In the genomic region with DNA sequence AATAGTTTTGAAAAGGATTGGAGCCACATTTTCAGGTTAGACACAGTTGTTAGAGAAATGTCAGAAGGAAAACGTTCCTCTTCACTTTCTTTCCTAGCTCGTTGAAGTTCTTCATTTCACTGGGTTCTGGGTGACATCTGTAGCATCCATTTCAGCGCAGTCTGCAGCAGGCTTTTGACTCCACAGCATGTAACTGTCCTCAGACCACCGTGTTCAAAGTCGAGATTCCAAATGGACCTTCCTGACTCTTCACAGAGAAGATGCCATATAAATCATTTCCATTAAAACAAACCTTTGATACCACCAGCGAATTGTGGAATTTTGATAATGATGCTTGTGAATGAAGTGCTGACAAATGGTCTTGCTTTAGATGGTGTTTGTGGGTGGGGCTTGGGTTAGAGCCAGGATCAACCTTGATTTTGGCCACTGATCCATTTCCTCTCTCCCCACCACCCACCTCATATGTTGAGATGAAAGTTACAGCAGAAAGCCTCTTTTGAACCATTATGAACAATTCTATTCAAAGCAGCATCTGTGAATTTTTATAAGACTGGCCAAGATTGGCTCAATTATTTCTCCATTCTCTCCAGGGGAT, we compare ENCODE assay signal across 3 cellular contexts.
TF ChIP-seq lines count a peak whose summit lies in the region.

No MANE protein-coding gene starts in this region.

TF ChIP-seq in SK-N-SH, 30 proteins besides CTCF, POLR2A, EP300 and RAD21 (continues in another document):
- TF ChIP-seq, protein P1, sequence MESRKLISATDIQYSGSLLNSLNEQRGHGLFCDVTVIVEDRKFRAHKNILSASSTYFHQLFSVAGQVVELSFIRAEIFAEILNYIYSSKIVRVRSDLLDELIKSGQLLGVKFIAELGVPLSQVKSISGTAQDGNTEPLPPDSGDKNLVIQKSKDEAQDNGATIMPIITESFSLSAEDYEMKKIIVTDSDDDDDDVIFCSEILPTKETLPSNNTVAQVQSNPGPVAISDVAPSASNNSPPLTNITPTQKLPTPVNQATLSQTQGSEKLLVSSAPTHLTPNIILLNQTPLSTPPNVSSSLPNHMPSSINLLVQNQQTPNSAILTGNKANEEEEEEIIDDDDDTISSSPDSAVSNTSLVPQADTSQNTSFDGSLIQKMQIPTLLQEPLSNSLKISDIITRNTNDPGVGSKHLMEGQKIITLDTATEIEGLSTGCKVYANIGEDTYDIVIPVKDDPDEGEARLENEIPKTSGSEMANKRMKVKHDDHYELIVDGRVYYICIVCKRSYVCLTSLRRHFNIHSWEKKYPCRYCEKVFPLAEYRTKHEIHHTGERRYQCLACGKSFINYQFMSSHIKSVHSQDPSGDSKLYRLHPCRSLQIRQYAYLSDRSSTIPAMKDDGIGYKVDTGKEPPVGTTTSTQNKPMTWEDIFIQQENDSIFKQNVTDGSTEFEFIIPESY (IDR thresholded peaks at IDR 0.05; ENCODE audit: borderline replicate concordance, low read depth): no peak
- no peak for TF ChIP-seq GATA2 (CRISPR knock-in tag; IDR thresholded peaks at IDR 0.05)
- TF ChIP-seq, protein P2, sequence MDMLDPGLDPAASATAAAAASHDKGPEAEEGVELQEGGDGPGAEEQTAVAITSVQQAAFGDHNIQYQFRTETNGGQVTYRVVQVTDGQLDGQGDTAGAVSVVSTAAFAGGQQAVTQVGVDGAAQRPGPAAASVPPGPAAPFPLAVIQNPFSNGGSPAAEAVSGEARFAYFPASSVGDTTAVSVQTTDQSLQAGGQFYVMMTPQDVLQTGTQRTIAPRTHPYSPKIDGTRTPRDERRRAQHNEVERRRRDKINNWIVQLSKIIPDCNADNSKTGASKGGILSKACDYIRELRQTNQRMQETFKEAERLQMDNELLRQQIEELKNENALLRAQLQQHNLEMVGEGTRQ (IDR thresholded peaks at IDR 0.05; ENCODE audit: borderline replicate concordance, low read depth, low read length): no peak
- TF ChIP-seq FOSL2 (IDR thresholded peaks at IDR 0.05; ENCODE audit: borderline replicate concordance, low read depth): no peak
- TF ChIP-seq, protein P3, sequence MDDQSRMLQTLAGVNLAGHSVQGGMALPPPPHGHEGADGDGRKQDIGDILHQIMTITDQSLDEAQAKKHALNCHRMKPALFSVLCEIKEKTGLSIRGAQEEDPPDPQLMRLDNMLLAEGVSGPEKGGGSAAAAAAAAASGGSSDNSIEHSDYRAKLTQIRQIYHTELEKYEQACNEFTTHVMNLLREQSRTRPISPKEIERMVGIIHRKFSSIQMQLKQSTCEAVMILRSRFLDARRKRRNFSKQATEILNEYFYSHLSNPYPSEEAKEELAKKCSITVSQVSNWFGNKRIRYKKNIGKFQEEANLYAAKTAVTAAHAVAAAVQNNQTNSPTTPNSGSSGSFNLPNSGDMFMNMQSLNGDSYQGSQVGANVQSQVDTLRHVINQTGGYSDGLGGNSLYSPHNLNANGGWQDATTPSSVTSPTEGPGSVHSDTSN (IDR thresholded peaks at IDR 0.05): no peak
- TF ChIP-seq, protein P4, sequence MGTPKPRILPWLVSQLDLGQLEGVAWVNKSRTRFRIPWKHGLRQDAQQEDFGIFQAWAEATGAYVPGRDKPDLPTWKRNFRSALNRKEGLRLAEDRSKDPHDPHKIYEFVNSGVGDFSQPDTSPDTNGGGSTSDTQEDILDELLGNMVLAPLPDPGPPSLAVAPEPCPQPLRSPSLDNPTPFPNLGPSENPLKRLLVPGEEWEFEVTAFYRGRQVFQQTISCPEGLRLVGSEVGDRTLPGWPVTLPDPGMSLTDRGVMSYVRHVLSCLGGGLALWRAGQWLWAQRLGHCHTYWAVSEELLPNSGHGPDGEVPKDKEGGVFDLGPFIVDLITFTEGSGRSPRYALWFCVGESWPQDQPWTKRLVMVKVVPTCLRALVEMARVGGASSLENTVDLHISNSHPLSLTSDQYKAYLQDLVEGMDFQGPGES (IDR thresholded peaks at IDR 0.05; ENCODE audit: low read depth, low read length): no peak
- no peak for TF ChIP-seq POLR2AphosphoS5 (IDR thresholded peaks at IDR 0.05; ENCODE audit: low read depth, low read length)
- TF ChIP-seq, protein P5, sequence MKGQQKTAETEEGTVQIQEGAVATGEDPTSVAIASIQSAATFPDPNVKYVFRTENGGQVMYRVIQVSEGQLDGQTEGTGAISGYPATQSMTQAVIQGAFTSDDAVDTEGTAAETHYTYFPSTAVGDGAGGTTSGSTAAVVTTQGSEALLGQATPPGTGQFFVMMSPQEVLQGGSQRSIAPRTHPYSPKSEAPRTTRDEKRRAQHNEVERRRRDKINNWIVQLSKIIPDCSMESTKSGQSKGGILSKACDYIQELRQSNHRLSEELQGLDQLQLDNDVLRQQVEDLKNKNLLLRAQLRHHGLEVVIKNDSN (IDR thresholded peaks at IDR 0.05; ENCODE audit: borderline replicate concordance, low read depth): no peak
- no peak for TF ChIP-seq RXRA (IDR thresholded peaks at IDR 0.05; ENCODE audit: borderline replicate concordance, low read depth)
- TF ChIP-seq JUND (IDR thresholded peaks at IDR 0.05): no peak
- TF ChIP-seq GABPA (IDR thresholded peaks at IDR 0.05; ENCODE audit: low read depth): no peak
- no peak for TF ChIP-seq ELF1 (IDR thresholded peaks at IDR 0.05)
- TF ChIP-seq FOXM1 (IDR thresholded peaks at IDR 0.05; ENCODE audit: low read depth): no peak

TF ChIP-seq in SK-N-SH treated with all-trans-retinoic acid at 6 μM for 48 hours, 23 proteins besides CTCF, POLR2A, EP300 and RAD21 (continued from another document and continues in another):
- TF ChIP-seq, protein P6, sequence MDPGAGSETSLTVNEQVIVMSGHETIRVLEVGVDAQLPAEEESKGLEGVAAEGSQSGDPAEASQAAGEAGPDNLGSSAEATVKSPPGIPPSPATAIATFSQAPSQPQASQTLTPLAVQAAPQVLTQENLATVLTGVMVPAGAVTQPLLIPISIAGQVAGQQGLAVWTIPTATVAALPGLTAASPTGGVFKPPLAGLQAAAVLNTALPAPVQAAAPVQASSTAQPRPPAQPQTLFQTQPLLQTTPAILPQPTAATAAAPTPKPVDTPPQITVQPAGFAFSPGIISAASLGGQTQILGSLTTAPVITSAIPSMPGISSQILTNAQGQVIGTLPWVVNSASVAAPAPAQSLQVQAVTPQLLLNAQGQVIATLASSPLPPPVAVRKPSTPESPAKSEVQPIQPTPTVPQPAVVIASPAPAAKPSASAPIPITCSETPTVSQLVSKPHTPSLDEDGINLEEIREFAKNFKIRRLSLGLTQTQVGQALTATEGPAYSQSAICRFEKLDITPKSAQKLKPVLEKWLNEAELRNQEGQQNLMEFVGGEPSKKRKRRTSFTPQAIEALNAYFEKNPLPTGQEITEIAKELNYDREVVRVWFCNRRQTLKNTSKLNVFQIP (CRISPR knock-in tag; IDR thresholded peaks at IDR 0.05; ENCODE audit: borderline replicate concordance, low read depth): no peak
- no peak for TF ChIP-seq ISL1 (CRISPR knock-in tag; IDR thresholded peaks at IDR 0.05)
- TF ChIP-seq, protein P7, sequence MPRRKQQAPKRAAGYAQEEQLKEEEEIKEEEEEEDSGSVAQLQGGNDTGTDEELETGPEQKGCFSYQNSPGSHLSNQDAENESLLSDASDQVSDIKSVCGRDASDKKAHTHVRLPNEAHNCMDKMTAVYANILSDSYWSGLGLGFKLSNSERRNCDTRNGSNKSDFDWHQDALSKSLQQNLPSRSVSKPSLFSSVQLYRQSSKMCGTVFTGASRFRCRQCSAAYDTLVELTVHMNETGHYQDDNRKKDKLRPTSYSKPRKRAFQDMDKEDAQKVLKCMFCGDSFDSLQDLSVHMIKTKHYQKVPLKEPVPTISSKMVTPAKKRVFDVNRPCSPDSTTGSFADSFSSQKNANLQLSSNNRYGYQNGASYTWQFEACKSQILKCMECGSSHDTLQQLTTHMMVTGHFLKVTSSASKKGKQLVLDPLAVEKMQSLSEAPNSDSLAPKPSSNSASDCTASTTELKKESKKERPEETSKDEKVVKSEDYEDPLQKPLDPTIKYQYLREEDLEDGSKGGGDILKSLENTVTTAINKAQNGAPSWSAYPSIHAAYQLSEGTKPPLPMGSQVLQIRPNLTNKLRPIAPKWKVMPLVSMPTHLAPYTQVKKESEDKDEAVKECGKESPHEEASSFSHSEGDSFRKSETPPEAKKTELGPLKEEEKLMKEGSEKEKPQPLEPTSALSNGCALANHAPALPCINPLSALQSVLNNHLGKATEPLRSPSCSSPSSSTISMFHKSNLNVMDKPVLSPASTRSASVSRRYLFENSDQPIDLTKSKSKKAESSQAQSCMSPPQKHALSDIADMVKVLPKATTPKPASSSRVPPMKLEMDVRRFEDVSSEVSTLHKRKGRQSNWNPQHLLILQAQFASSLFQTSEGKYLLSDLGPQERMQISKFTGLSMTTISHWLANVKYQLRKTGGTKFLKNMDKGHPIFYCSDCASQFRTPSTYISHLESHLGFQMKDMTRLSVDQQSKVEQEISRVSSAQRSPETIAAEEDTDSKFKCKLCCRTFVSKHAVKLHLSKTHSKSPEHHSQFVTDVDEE (CRISPR knock-in tag; IDR thresholded peaks at IDR 0.05): no peak
- no peak for TF ChIP-seq CSDC2 (CRISPR knock-in tag; IDR thresholded peaks at IDR 0.05)
- no peak for TF ChIP-seq SNAI2 (CRISPR knock-in tag; IDR thresholded peaks at IDR 0.05)
- no peak for TF ChIP-seq ESRRG (CRISPR knock-in tag; IDR thresholded peaks at IDR 0.05)
- TF ChIP-seq RARB (CRISPR knock-in tag; IDR thresholded peaks at IDR 0.05): no peak
- no peak for TF ChIP-seq BACH2 (CRISPR knock-in tag; IDR thresholded peaks at IDR 0.05; ENCODE audit: borderline replicate concordance)
- TF ChIP-seq, protein P8, sequence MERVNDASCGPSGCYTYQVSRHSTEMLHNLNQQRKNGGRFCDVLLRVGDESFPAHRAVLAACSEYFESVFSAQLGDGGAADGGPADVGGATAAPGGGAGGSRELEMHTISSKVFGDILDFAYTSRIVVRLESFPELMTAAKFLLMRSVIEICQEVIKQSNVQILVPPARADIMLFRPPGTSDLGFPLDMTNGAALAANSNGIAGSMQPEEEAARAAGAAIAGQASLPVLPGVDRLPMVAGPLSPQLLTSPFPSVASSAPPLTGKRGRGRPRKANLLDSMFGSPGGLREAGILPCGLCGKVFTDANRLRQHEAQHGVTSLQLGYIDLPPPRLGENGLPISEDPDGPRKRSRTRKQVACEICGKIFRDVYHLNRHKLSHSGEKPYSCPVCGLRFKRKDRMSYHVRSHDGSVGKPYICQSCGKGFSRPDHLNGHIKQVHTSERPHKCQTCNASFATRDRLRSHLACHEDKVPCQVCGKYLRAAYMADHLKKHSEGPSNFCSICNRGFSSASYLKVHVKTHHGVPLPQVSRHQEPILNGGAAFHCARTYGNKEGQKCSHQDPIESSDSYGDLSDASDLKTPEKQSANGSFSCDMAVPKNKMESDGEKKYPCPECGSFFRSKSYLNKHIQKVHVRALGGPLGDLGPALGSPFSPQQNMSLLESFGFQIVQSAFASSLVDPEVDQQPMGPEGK (CRISPR knock-in tag; IDR thresholded peaks at IDR 0.05; ENCODE audit: borderline replicate concordance): no peak

TF ChIP-seq in HEK293T, 16 proteins besides CTCF, POLR2A, EP300 and RAD21 (continued from another document):
- TF ChIP-seq ARNT (IDR thresholded peaks at IDR 0.05): no peak
- no peak for TF ChIP-seq TARDBP (IDR thresholded peaks at IDR 0.05)
- no peak for TF ChIP-seq FOXA1 (IDR thresholded peaks at IDR 0.05)
- TF ChIP-seq SUZ12 (IDR thresholded peaks at IDR 0.05): no peak
- no peak for TF ChIP-seq NFRKB (IDR thresholded peaks at IDR 0.05)
TF ChIP-seq in HEK293T: peak in this region for 0.
